18 cellular contexts compared by ENCODE assay signal in genomic region chr11:124778281-124778680, GRCh38. TPM values are rescaled to one million over a fixed set of nuclear protein-coding genes. Genes with fewer than 3 reads are reported as not detected.
DNase-seq lines count a peak whose midpoint lies in the region; ATAC-seq and TF ChIP-seq lines count a peak whose summit lies in the region.
"Had no signal": no experiment of that assay in that cellular context is flagged by ENCODE, and none has a peak within 500 bp of the region (broad histone marks: within the 10 kb centered on the region; RNA-seq: fewer than 3 reads in every experiment).

No MANE protein-coding gene starts in this region.

- H3K9me2 ChIP-seq in HCT116 (ENCODE audit: insufficient read depth) = no peaks in the 10 kb centered on the region

- no peak overlapping the region for H3K27ac ChIP-seq in HCT116 (ENCODE audit: low read depth, low read length)
- peak overlapping the region; percentile 51 to 72 for H3K27ac ChIP-seq in thoracic aorta
- H3K27ac ChIP-seq: uterus had no signal

- H3K4me3 Mint-ChIP-seq in T-helper 17 cell = no peak overlapping the region
- H3K4me3 Mint-ChIP-seq: CD8-positive, alpha-beta memory T cell; T-helper 2 cell treated with Interferon-gamma antibody and Interleukin-4, amounts not matched to agents 5 μg/mL and 100 μg/mL, for 36 hours had no signal

- H3K4me3 ChIP-seq in HCT116 (replicated peaks in 1 of 2; ENCODE audit: low read depth in 1 of 2, low read length in 2 of 2) = no peak overlapping the region
- H3K4me3 ChIP-seq in foreskin fibroblast (ENCODE audit: low read depth in 1 of 2, low read length in 2 of 2) = no peak overlapping the region
- H3K4me3 ChIP-seq in thoracic aorta = no peak overlapping the region
- H3K4me3 ChIP-seq: uterus had no signal

- peak; percentile 54 for TF ChIP-seq RAD21 in HCT116 (IDR thresholded peaks at IDR 0.05; ENCODE audit: low read depth)

- POLR2A ChIA-PET in HCT116 (lab: Charles Lee) = no interaction called here

- CTCF ChIA-PET in HCT116 (lab: Charles Lee) = interaction anchor here (0.7 to 1.7 kb wide), 8 partner anchors 9 to 109 kb away, joined by 3 to 7 read pairs (median 4); partner anchors contain the start of gene MSANTD2

- H3K4me1 ChIP-seq in HCT116 (ENCODE audit: control insufficient read depth in 1 of 2, insufficient read depth in 2 of 2, low read length in 2 of 2) = peaks cover under 1 to 8% of the 10 kb centered on the region in 2 experiments; a peak in 2 of 4 replicates
- H3K4me1 ChIP-seq in thoracic aorta (ENCODE audit: control insufficient read depth in 1 of 2, low read depth in 2 of 2) = peaks cover 6 to 41% of the 10 kb centered on the region in 2 donors
- H3K4me1 ChIP-seq: uterus had no signal

- DNase-seq in HCT116 (ENCODE audit: low read depth, low spot score) (peak; percentile 8), T-helper 17 cell (no peak), foreskin fibroblast (no peak), thoracic aorta (ENCODE audit: low spot score) (no peak)
- DNase-seq in activated CD8-positive, alpha-beta memory T cell treated with anti-CD3 and anti-CD28 coated beads for 24 hours = no peak
- DNase-seq: activated CD4-positive, alpha-beta T cell treated with anti-CD3 and anti-CD28 coated beads for 48 hours; amygdala; CD8-positive, alpha-beta memory T cell; NCI-H1092 treated with DMSO at 0.1 percent for 48 hours; NCI-H345; retina; stimulated activated CD4-positive, alpha-beta T cell treated with anti-CD3 and anti-CD28 coated beads, Interleukin-2, amount 100 ng/mL, for 48 hours; uterus had no signal

- H3K27me3 Mint-ChIP-seq in T-helper 17 cell = no peaks in the 10 kb centered on the region
- H3K27me3 Mint-ChIP-seq: CD8-positive, alpha-beta memory T cell had no signal

- ATAC-seq in HCT116 = peak; percentile 84
- ATAC-seq in T-helper 17 cell = no peak
- no peak for ATAC-seq in thoracic aorta (ENCODE audit: insufficient number of reproducible peaks, low FRiP score, low read depth)
- ATAC-seq in HG02678 (IDR thresholded peaks at IDR 0.05; ENCODE audit: unreplicated experiment) = no peak
- no peak for ATAC-seq in GM21737 (IDR thresholded peaks at IDR 0.05; ENCODE audit: unreplicated experiment)

- H3K79me2 ChIP-seq in HCT116 (ENCODE audit: insufficient read depth, low read length) = 0 out of 2 replicates have a peak, but pooled peaks cover 2% of the 10 kb centered on the region

- H3K9me3 ChIP-seq in HCT116 (ENCODE audit: control insufficient read depth in 1 of 2, insufficient read depth in 1 of 2, low read depth in 1 of 2, low read length in 2 of 2) = no peaks in the 10 kb centered on the region
- no peaks in the 10 kb centered on the region for H3K9me3 ChIP-seq in T-helper 17 cell (ENCODE audit: control insufficient read depth, low read length, poor library complexity, severe bottlenecking)
- no peaks in the 10 kb centered on the region for H3K9me3 ChIP-seq in thoracic aorta
- H3K9me3 ChIP-seq: uterus had no signal

- intact Hi-C loops in HCT116 (cut with micrococcal nuclease) = no loop called here

- BruUV-seq in HCT116 (replicated peaks; lab: Mats Ljungman, UMichigan) = no TSS peak

- H3K4me1 Mint-ChIP-seq in T-helper 17 cell = peaks cover 25% of the 10 kb centered on the region

- H3K36me3 ChIP-seq in HCT116 (ENCODE audit: control insufficient read depth in 1 of 2, insufficient read depth in 2 of 2, low read length in 2 of 2) (no peaks in the 10 kb centered on the region), thoracic aorta (no peaks in the 10 kb centered on the region)
- H3K36me3 ChIP-seq: uterus had no signal

- no peaks in the 10 kb centered on the region for H4K20me1 ChIP-seq in HCT116 (ENCODE audit: insufficient read depth)

- TF ChIP-seq CTCF in HCT116 (IDR thresholded peaks at IDR 0.05 in 2 of 3, conservative IDR thresholded peaks at IDR 0.05 in 1 of 3; ENCODE audit: borderline replicate concordance in 1 of 3, insufficient read depth in 1 of 3, low read depth in 2 of 3, low read length in 2 of 3) (peak; percentile 48 to 56 (median 49); a peak in 5 of 6 replicates), foreskin fibroblast (IDR thresholded peaks at IDR 0.05; ENCODE audit: low read depth, low read length) (peak; percentile 14), thoracic aorta (IDR thresholded peaks at IDR 0.05) (no peak)

- RAD21 ChIA-PET in HCT116 (lab: Charles Lee; ENCODE audit: low non-redundant PET in 1 of 2, low total read pairs in 2 of 2, uncharacterized antibody in 2 of 2, unreplicated experiment in 2 of 2) = no interaction called here

- no peaks in the 10 kb centered on the region for H3K27me3 ChIP-seq in HCT116 (ENCODE audit: insufficient read depth, low read length)
- H3K27me3 ChIP-seq in thoracic aorta (replicated peaks; ENCODE audit: insufficient read depth) = no peaks in the 10 kb centered on the region
- H3K27me3 ChIP-seq: uterus had no signal

- H2AFZ ChIP-seq in HCT116 (ENCODE audit: low read depth, low read length, poor library complexity, severe bottlenecking) = no peak overlapping the region

- no peaks in the 10 kb centered on the region for H3K36me3 Mint-ChIP-seq in T-helper 17 cell (ENCODE audit: low read depth)

- peak overlapping the region; percentile 75 for H3K27ac Mint-ChIP-seq in T-helper 17 cell
- H3K27ac Mint-ChIP-seq: CD8-positive, alpha-beta memory T cell; T-helper 2 cell treated with Interferon-gamma antibody and Interleukin-4, amounts not matched to agents 5 μg/mL and 100 μg/mL, for 36 hours had no signal

- TF ChIP-seq POLR2A in HCT116 (IDR thresholded peaks at IDR 0.05; ENCODE audit: borderline replicate concordance, extremely low read depth, insufficient read depth, insufficient read length) = no peak

- no peak overlapping the region for H3K4me2 ChIP-seq in HCT116 (ENCODE audit: low read length)

- no peak overlapping the region for H3K9ac ChIP-seq in HCT116 (ENCODE audit: low read length)

TF ChIP-seq in HCT116, 20 proteins besides CTCF, POLR2A, EP300 and RAD21:
- TF ChIP-seq TCF7L2 (IDR thresholded peaks at IDR 0.05; ENCODE audit: borderline replicate concordance, extremely low read depth, insufficient read depth, insufficient read length) (no peak), YY1 (IDR thresholded peaks at IDR 0.05; ENCODE audit: extremely low read depth, insufficient replicate concordance, low read depth, low read length) (no peak), ELF1 (IDR thresholded peaks at IDR 0.05; ENCODE audit: borderline replicate concordance, low read depth) (no peak), ZNF274 (IDR thresholded peaks at IDR 0.05; ENCODE audit: low read depth, low read length) (no peak), SIN3A (IDR thresholded peaks at IDR 0.05; ENCODE audit: low read depth) (no peak), CBX3 (IDR thresholded peaks at IDR 0.05; ENCODE audit: low read depth) (no peak)
TF ChIP-seq in HCT116: peak in this region for 0.

RNA-seq across cellular contexts. Expression of gene ESAM, which starts 16.2 kb away (rescaled TPM):
- total RNA-seq in HCT116 (2021; ENCODE audit: unreplicated experiment) = 6.1 TPM
- 4.7 and 6.1 TPM in 2 replicates for polyA plus RNA-seq in HCT116 (2012)
- 10 to 100 TPM in 1 of 2 donors, 1 to 10 TPM in 1; 3.5 to 30.5 TPM for total RNA-seq in T-helper 17 cell
- 100 to 1,000 TPM in 1 of 2 donors, 10 to 100 TPM in 1; 54.2 to 116 TPM for total RNA-seq in thoracic aorta
- total RNA-seq: RPMI7951 had no signal
- polyA plus RNA-seq: CD8-positive, alpha-beta memory T cell had no signal

RNA-seq across cellular contexts. Expression of gene MSANTD2, which starts 21.9 kb away (rescaled TPM):
- 8.6 TPM for total RNA-seq in HCT116 (2021; ENCODE audit: unreplicated experiment)
- polyA plus RNA-seq in HCT116 (2012) = 1.6 and 1.9 TPM in 2 replicates
- total RNA-seq in T-helper 17 cell = 10 to 100 TPM; 10.1 to 11.3 TPM
- 10 to 100 TPM; 16.4 to 29.4 TPM for total RNA-seq in thoracic aorta

RNA-seq across cellular contexts. Expression of gene VSIG2, which starts 26.2 kb away (rescaled TPM):
- not detected for total RNA-seq in HCT116 (2021; ENCODE audit: unreplicated experiment)
- polyA plus RNA-seq in HCT116 (2012) = 0.05 and 0.08 TPM in 2 replicates
- total RNA-seq in T-helper 17 cell = under 1 TPM; 0.32 to 0.57 TPM
- 1 to 10 TPM; 1.2 to 2.7 TPM for total RNA-seq in thoracic aorta
- total RNA-seq: RPMI7951 had no signal
- polyA plus RNA-seq: CD8-positive, alpha-beta memory T cell; keratinocyte had no signal

RNA-seq across cellular contexts. Expression of gene NRGN, which starts 38.5 kb away (rescaled TPM):
- 33.3 TPM for total RNA-seq in HCT116 (2021; ENCODE audit: unreplicated experiment)
- polyA plus RNA-seq in HCT116 (2012) = 14.7 and 19.4 TPM in 2 replicates
- 100 to 1,000 TPM in 1 of 2 donors, 10 to 100 TPM in 1; 20.8 to 614 TPM for total RNA-seq in T-helper 17 cell
- total RNA-seq in thoracic aorta = 10 to 100 TPM in 1 of 2 donors, 1 to 10 TPM in 1; 7.3 to 17.5 TPM
- polyA plus RNA-seq: CD8-positive, alpha-beta memory T cell had no signal
